ENCODE assay signal across 2 cellular contexts in genomic region chr1:226029568-226030225, GRCh38.
TF ChIP-seq lines count a peak whose summit lies in the region.

No MANE protein-coding gene starts in this region.

TF ChIP-seq in GM23338, 12 proteins besides CTCF, POLR2A, EP300 and RAD21:
- no peak for TF ChIP-seq ZNF331 (CRISPR knock-in tag; IDR thresholded peaks at IDR 0.05; ENCODE audit: low read depth)
- TF ChIP-seq CREB1 (CRISPR knock-in tag; IDR thresholded peaks at IDR 0.05; ENCODE audit: low read depth): no peak
- no peak for TF ChIP-seq EZH2phosphoT487 (IDR thresholded peaks at IDR 0.05; ENCODE audit: unreplicated experiment)
- TF ChIP-seq EZH2 (IDR thresholded peaks at IDR 0.05; ENCODE audit: low read depth, unreplicated experiment): no peak
- TF ChIP-seq ZNF114 (CRISPR knock-in tag; IDR thresholded peaks at IDR 0.05): no peak
- TF ChIP-seq POLR2AphosphoS5 (IDR thresholded peaks at IDR 0.05; ENCODE audit: low read depth): no peak
- no peak for TF ChIP-seq NANOG (IDR thresholded peaks at IDR 0.05; ENCODE audit: borderline replicate concordance)
- TF ChIP-seq, protein P1, sequence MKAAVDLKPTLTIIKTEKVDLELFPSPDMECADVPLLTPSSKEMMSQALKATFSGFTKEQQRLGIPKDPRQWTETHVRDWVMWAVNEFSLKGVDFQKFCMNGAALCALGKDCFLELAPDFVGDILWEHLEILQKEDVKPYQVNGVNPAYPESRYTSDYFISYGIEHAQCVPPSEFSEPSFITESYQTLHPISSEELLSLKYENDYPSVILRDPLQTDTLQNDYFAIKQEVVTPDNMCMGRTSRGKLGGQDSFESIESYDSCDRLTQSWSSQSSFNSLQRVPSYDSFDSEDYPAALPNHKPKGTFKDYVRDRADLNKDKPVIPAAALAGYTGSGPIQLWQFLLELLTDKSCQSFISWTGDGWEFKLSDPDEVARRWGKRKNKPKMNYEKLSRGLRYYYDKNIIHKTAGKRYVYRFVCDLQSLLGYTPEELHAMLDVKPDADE (IDR thresholded peaks at IDR 0.05): no peak
- TF ChIP-seq REST (IDR thresholded peaks at IDR 0.05; ENCODE audit: unreplicated experiment): no peak
- TF ChIP-seq STAT1 (IDR thresholded peaks at IDR 0.05; ENCODE audit: unreplicated experiment): no peak

TF ChIP-seq in K562, 482 proteins besides CTCF, POLR2A, EP300 and RAD21:
- TF ChIP-seq NFXL1 (CRISPR knock-in tag; IDR thresholded peaks at IDR 0.05) (no peak), ZNF41 (CRISPR knock-in tag; conservative IDR thresholded peaks at IDR 0.05) (no peak), SAP30 (IDR thresholded peaks at IDR 0.05; ENCODE audit: borderline replicate concordance, insufficient read depth, low read depth, low read length, poor library complexity, severe bottlenecking) (no peak), SPI1 (IDR thresholded peaks at IDR 0.05; ENCODE audit: borderline replicate concordance, low read depth, low read length) (0 out of 2 replicates have a peak, but pooled peaks have one; percentile 26), MCM3 (IDR thresholded peaks at IDR 0.05) (no peak), CHD7 (IDR thresholded peaks at IDR 0.05; ENCODE audit: low read depth, low read length) (no peak), ZNF436 (CRISPR knock-in tag; IDR thresholded peaks at IDR 0.05) (no peak), ATF1 (CRISPR knock-in tag; IDR thresholded peaks at IDR 0.05) (no peak), ATF1 (tag; IDR thresholded peaks at IDR 0.05) (no peak)
- TF ChIP-seq, protein P2, sequence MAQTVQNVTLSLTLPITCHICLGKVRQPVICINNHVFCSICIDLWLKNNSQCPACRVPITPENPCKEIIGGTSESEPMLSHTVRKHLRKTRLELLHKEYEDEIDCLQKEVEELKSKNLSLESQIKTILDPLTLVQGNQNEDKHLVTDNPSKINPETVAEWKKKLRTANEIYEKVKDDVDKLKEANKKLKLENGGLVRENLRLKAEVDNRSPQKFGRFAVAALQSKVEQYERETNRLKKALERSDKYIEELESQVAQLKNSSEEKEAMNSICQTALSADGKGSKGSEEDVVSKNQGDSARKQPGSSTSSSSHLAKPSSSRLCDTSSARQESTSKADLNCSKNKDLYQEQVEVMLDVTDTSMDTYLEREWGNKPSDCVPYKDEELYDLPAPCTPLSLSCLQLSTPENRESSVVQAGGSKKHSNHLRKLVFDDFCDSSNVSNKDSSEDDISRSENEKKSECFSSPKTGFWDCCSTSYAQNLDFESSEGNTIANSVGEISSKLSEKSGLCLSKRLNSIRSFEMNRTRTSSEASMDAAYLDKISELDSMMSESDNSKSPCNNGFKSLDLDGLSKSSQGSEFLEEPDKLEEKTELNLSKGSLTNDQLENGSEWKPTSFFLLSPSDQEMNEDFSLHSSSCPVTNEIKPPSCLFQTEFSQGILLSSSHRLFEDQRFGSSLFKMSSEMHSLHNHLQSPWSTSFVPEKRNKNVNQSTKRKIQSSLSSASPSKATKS (CRISPR knock-in tag; IDR thresholded peaks at IDR 0.05): no peak
- TF ChIP-seq, protein P3, sequence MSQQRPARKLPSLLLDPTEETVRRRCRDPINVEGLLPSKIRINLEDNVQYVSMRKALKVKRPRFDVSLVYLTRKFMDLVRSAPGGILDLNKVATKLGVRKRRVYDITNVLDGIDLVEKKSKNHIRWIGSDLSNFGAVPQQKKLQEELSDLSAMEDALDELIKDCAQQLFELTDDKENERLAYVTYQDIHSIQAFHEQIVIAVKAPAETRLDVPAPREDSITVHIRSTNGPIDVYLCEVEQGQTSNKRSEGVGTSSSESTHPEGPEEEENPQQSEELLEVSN (IDR thresholded peaks at IDR 0.05; ENCODE audit: borderline replicate concordance in 1 of 2, extremely low read depth in 1 of 2, insufficient read depth in 1 of 2, insufficient read length in 1 of 2, low read depth in 1 of 2, low read length in 1 of 2, poor library complexity in 1 of 2, severe bottlenecking in 1 of 2): peak in 1 of 2 experiments; percentile 6
